ENCODE assay signal across 10 cellular contexts in the genomic region with DNA sequence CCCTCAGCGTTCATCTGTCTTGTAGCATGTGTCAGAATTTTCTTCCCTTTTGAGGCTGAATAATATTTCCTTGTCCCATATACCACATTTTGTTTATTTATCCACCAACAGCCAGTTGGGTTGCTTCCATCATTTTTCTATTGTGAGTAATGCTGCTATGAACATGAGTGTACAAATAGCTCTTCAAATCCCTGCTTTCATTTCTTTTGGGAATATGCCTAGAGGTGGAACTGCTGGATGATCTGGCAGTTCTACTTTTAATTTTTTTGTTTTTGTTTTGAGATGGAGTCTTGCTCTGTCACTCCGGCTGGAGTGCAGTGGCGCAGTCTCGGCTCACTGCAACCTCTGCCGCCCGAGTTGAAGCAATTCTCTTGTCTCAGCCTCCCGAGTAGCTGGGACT.
A peak's percentile ranks its signal among the peaks of the same experiment; 100 is the strongest.
DNase-seq lines count a peak whose midpoint lies in the region; ATAC-seq and TF ChIP-seq lines count a peak whose summit lies in the region.
"Had no signal": no experiment of that assay in that cellular context is flagged by ENCODE, and none has a peak within 500 bp of the region (broad histone marks: within the 10 kb centered on the region; RNA-seq: fewer than 3 reads in every experiment).

No MANE protein-coding gene starts in this region.

- no peak overlapping the region for H2AFZ ChIP-seq in osteoblast (ENCODE audit: low read length)

- H3K4me2 ChIP-seq in osteoblast (ENCODE audit: insufficient read depth, low read length): peak overlapping the region; percentile 22

- H3K4me1 ChIP-seq in SJSA1 (replicated peaks) (peaks cover 24% of the 10 kb centered on the region), osteoblast (ENCODE audit: insufficient read depth, low read length) (peaks cover 10% of the 10 kb centered on the region)

- H3K36me3 Mint-ChIP-seq in activated naive CD4-positive, alpha-beta T cell treated with anti-CD3 and anti-CD28 coated beads for 36 hours (ENCODE audit: low read depth): no peaks in the 10 kb centered on the region

- no peaks in the 10 kb centered on the region for H3K36me3 ChIP-seq in SJSA1
- no peaks in the 10 kb centered on the region for H3K36me3 ChIP-seq in osteoblast (ENCODE audit: insufficient read depth, low read length)

- DNase-seq in AG08396 (ENCODE audit: low spot score): peak; percentile 81
- peak; percentile 62 to 95 for DNase-seq in SJSA1 (ENCODE audit: low read depth in 1 of 2, low spot score in 2 of 2)
- DNase-seq in fibroblast of gingiva (ENCODE audit: low read depth): peak; percentile 97
- DNase-seq in osteoblast (ENCODE audit: insufficient read length, low spot score, missing footprints): peak; percentile 89
- no peak for DNase-seq in NCI-H345 treated with DMSO at 0.1 percent for 48 hours (lab: John Stamatoyannopoulos, UW; ENCODE audit: unreplicated experiment)
- DNase-seq in activated naive CD4-positive, alpha-beta T cell treated with anti-CD3 and anti-CD28 coated beads for 36 hours: no peak
- DNase-seq in NCI-H2171 (lab: John Stamatoyannopoulos, UW): no peak
- DNase-seq: C1 segment of cervical spinal cord had no signal

- no peak overlapping the region for H3K27ac Mint-ChIP-seq in activated naive CD4-positive, alpha-beta T cell treated with anti-CD3 and anti-CD28 coated beads for 36 hours

- H3K9me3 ChIP-seq in SJSA1 (replicated peaks) (no peaks in the 10 kb centered on the region), osteoblast (ENCODE audit: low read depth, low read length) (no peaks in the 10 kb centered on the region)

- no peak for TF ChIP-seq CTCF in osteoblast (IDR thresholded peaks at IDR 0.05; ENCODE audit: extremely low read depth, low read depth, low read length)

- no peaks in the 10 kb centered on the region for H3K27me3 ChIP-seq in SJSA1 (replicated peaks)
- no peaks in the 10 kb centered on the region for H3K27me3 ChIP-seq in osteoblast (ENCODE audit: insufficient read depth, low read length)

- CTCF ChIA-PET in activated naive CD4-positive, alpha-beta T cell treated with anti-CD3 and anti-CD28 coated beads for 36 hours (lab: Charles Lee): no interaction called here

- H3K9me3 Mint-ChIP-seq in activated naive CD4-positive, alpha-beta T cell treated with anti-CD3 and anti-CD28 coated beads for 36 hours: peaks cover 1% of the 10 kb centered on the region

- peaks cover 3% of the 10 kb centered on the region for H3K27me3 Mint-ChIP-seq in activated naive CD4-positive, alpha-beta T cell treated with anti-CD3 and anti-CD28 coated beads for 36 hours (ENCODE audit: low read depth)

- no peak overlapping the region for H3K4me3 Mint-ChIP-seq in activated naive CD4-positive, alpha-beta T cell treated with anti-CD3 and anti-CD28 coated beads for 36 hours

- intact Hi-C loops in activated naive CD4-positive, alpha-beta T cell treated with anti-CD3 and anti-CD28 coated beads for 36 hours (cut with micrococcal nuclease): no loop called here

- no peak for ATAC-seq in GM19328 (IDR thresholded peaks at IDR 0.05; ENCODE audit: unreplicated experiment)

- no peaks in the 10 kb centered on the region for H3K4me1 Mint-ChIP-seq in activated naive CD4-positive, alpha-beta T cell treated with anti-CD3 and anti-CD28 coated beads for 36 hours (ENCODE audit: low read depth)

- H3K27ac ChIP-seq in SJSA1: peak overlapping the region; percentile 55
- H3K27ac ChIP-seq in osteoblast (ENCODE audit: low read depth, low read length): peak overlapping the region; percentile 12
- H3K27ac ChIP-seq: HL-60 had no signal

- H3K4me3 ChIP-seq in SJSA1: no peak overlapping the region
- no peak overlapping the region for H3K4me3 ChIP-seq in osteoblast (ENCODE audit: insufficient read depth, low read length)

- H4K20me1 ChIP-seq in osteoblast (ENCODE audit: insufficient read depth, low read length): no peaks in the 10 kb centered on the region

- peaks cover 3% of the 10 kb centered on the region for H3K79me2 ChIP-seq in osteoblast (ENCODE audit: insufficient read depth, low read length)

Comparison
In these comparisons a context has a peak if more than half of its experiments do, and no peak if none do; other contexts are left out.
1. DNase-seq: peak in AG08396 (single experiment), SJSA1 (2 of 2), fibroblast of gingiva (single experiment) and osteoblast (single experiment); none in NCI-H345 treated with DMSO at 0.1 percent for 48 hours (single experiment), activated naive CD4-positive, alpha-beta T cell treated with anti-CD3 and anti-CD28 coated beads for 36 hours (single experiment) and NCI-H2171 (single experiment).